ENCODE assay signal across 26 cellular contexts in genomic region chr15:36465304-36465703, GRCh38.
"Had no signal": no experiment of that assay in that cellular context is flagged by ENCODE, and none has a peak within 500 bp of the region (broad histone marks: within the 10 kb centered on the region; RNA-seq: fewer than 3 reads in every experiment).

No MANE protein-coding gene starts in this region.

- H3K36me3 ChIP-seq: ascending aorta, Peyer's patch, SJSA1 had no signal

- H3K9me3 ChIP-seq: ascending aorta, Peyer's patch had no signal

- H3K9ac ChIP-seq: KMS-11 had no signal

- H3K27me3 ChIP-seq: ascending aorta, Peyer's patch, SJSA1 had no signal

- H3K4me1 ChIP-seq: ascending aorta, Peyer's patch had no signal

- H3K4me3 ChIP-seq: ascending aorta, Peyer's patch, SJSA1 had no signal

- DNase-seq: activated CD4-positive, alpha-beta T cell treated with anti-CD3 and anti-CD28 coated beads for 48 hours; activated CD4-positive, alpha-beta T cell treated with anti-CD3 and anti-CD28 coated beads, Interleukin-2, amount 50 U/mL, for 4 hours; activated CD4-positive, CD25-positive, alpha-beta regulatory T cell treated with anti-CD3 and anti-CD28 coated beads, Interleukin-2, amount 50 U/mL, for 72 hours; activated CD8-positive, alpha-beta memory T cell treated with anti-CD3 and anti-CD28 coated beads, Interleukin-2, amount 10 ng/mL, durations not matched to agents 7 days and 5 days; activated effector memory CD4-positive, alpha-beta T cell treated with Interleukin-2 at 50 U/mL for 16 hours; activated naive CD4-positive, alpha-beta T cell treated with Interleukin-2 at 50 U/mL for 16 hours; activated naive CD8-positive, alpha-beta T cell treated with anti-CD3 and anti-CD28 coated beads, Interleukin-2, amount 50 U/mL, for 24 hours; activated T-cell treated with anti-CD3 and anti-CD28 coated beads, Interleukin-2, amount 50 U/mL, for 24 hours; amniotic stem cell; MM.1S; NCI-H1105; NCI-H1436; NCI-H1694 treated with DMSO at 0.1 percent for 48 hours; NCI-H2081; NCI-H2171 treated with DMSO at 0.1 percent for 48 hours; NCI-H226; NCI-H526 treated with DMSO at 0.1 percent for 48 hours; NK-92 treated with Interleukin-12 subunit alpha and Interleukin-12 subunit beta, amount 100 ng/mL, for 24 hours; OCI-M1; Peyer's patch; SHP77 had no signal

- H3K27ac ChIP-seq: ascending aorta, KMS-11, Peyer's patch, RWPE1, SJSA1 had no signal

- ATAC-seq: activated CD8-positive, alpha-beta memory T cell treated with anti-CD3 and anti-CD28 coated beads, Interleukin-2, amount 10 ng/mL, durations not matched to agents 7 days and 5 days; activated naive CD4-positive, alpha-beta T cell treated with anti-CD3 and anti-CD28 coated beads, Interleukin-2, amount 50 U/mL, for 72 hours; activated naive CD8-positive, alpha-beta T cell treated with anti-CD3 and anti-CD28 coated beads, Interleukin-2, amount 50 U/mL, for 24 hours had no signal
